ENCODE assay signal across 2 cellular contexts in genomic region chr7:123637203-123637602, GRCh38.
TF ChIP-seq lines count a peak whose summit lies in the region.

No MANE protein-coding gene starts in this region.

TF ChIP-seq in HCT116, 20 proteins besides CTCF, POLR2A, EP300 and RAD21 (continued from another document):
- no peak for TF ChIP-seq ZNF274 (IDR thresholded peaks at IDR 0.05; ENCODE audit: low read depth, low read length)
- no peak for TF ChIP-seq EZH2phosphoT487 (IDR thresholded peaks at IDR 0.05; ENCODE audit: borderline replicate concordance)
- no peak for TF ChIP-seq CBX3 (IDR thresholded peaks at IDR 0.05; ENCODE audit: low read depth)
- TF ChIP-seq EGR1 (IDR thresholded peaks at IDR 0.05; ENCODE audit: low read depth): no peak
- no peak for TF ChIP-seq FOSL1 (IDR thresholded peaks at IDR 0.05; ENCODE audit: low read depth)
- no peak for TF ChIP-seq SIN3A (IDR thresholded peaks at IDR 0.05; ENCODE audit: low read depth)
- no peak for TF ChIP-seq YY1 (IDR thresholded peaks at IDR 0.05; ENCODE audit: extremely low read depth, insufficient replicate concordance, low read depth, low read length)
- TF ChIP-seq MAX (IDR thresholded peaks at IDR 0.05): no peak

TF ChIP-seq in WTC11, 78 proteins besides CTCF, POLR2A, EP300 and RAD21 (continued from another document):
- TF ChIP-seq E2F1 (CRISPR knock-in tag; IDR thresholded peaks at IDR 0.05) (no peak), ZNF317 (CRISPR knock-in tag; IDR thresholded peaks at IDR 0.05; ENCODE audit: borderline replicate concordance, low read depth) (no peak), PRRX2 (CRISPR knock-in tag; IDR thresholded peaks at IDR 0.05) (no peak), ERG (CRISPR knock-in tag; IDR thresholded peaks at IDR 0.05) (no peak), FOXK1 (CRISPR knock-in tag; IDR thresholded peaks at IDR 0.05) (no peak), ZNF532 (CRISPR knock-in tag; IDR thresholded peaks at IDR 0.05; ENCODE audit: borderline replicate concordance) (no peak), ATF6 (CRISPR knock-in tag; IDR thresholded peaks at IDR 0.05) (no peak), ZNF232 (CRISPR knock-in tag; IDR thresholded peaks at IDR 0.05) (no peak), HMGA2 (CRISPR knock-in tag; IDR thresholded peaks at IDR 0.05) (no peak), ZNF671 (CRISPR knock-in tag; IDR thresholded peaks at IDR 0.05) (no peak), ATF3 (CRISPR knock-in tag; conservative IDR thresholded peaks at IDR 0.05) (no peak)
